ENCODE assay signal across 8 cellular contexts in the genomic region with DNA sequence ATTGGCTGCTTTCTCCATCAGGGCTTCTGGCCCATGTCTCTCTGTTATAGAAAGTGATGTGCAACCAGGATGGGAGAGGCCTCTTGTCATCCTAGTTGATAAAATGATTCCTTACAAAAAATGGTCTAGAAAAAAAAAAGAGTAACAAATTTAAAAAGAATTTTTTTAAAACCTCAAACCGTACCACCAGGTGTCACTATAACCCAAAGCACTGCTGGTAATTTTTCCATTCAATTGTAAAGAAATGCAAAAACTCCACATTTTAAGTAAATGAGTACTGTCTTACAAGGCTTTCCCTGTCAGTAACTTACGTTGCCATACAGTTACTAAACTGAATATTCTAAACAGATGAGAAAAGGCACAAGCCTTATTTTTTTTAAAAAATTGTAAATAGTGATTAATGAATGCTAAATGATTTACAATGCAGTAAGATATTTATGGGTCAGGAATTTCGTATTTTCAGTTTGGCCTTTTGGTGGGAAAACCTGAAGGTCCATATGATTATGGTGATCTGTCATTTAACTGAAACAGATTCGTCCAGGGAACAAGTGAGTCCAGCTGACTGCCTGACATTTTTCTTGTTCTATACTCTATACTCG.
DNase-seq lines count a peak whose midpoint lies in the region; ATAC-seq, FAIRE-seq and TF ChIP-seq lines count a peak whose summit lies in the region.

No MANE protein-coding gene starts in this region.

- TF ChIP-seq EP300 in A549 (IDR thresholded peaks at IDR 0.05), result no peak

- H3K4me2 ChIP-seq in A549 (peak overlapping the region; percentile 71), trophoblast cell (ENCODE audit: low read length) (no peak overlapping the region)

- DNase-seq in A549 (ENCODE audit: low read depth in 1 of 2, low spot score in 1 of 2), result peak in 1 of 2 experiments; percentile 48
- DNase-seq in GM10248 (ENCODE audit: extremely low spot score), result peak; percentile 8
- DNase-seq in NCI-H774 (lab: John Stamatoyannopoulos, UW), result peak; percentile 32
- DNase-seq in dermis microvascular lymphatic vessel endothelial cell (ENCODE audit: low read depth in 2 of 2), result peak; percentile 50 to 66
- peak; percentile 40 to 89 for DNase-seq in trophoblast cell
- no peak for DNase-seq in amygdala (lab: John Stamatoyannopoulos, UW)
- DNase-seq in activated effector memory CD4-positive, alpha-beta T cell treated with Interleukin-2 at 50 U/mL for 16 hours, result no peak

- no peak overlapping the region for H2BK12ac ChIP-seq in trophoblast cell (ENCODE audit: low read length)

- no peak for TF ChIP-seq POLR2A in A549 (IDR thresholded peaks at IDR 0.05; ENCODE audit: low read length)

- CTCF ChIA-PET in A549 (lab: Yijun Ruan, JAX), result interaction anchor here (0.8 to 2.3 kb wide), 13 partner anchors 12 to 188 kb away, joined by 3 to 13 read pairs (median 4); no protein-coding TSS in a partner anchor
- CTCF ChIA-PET in GM10248 (lab: Yijun Ruan, JAX), result interaction anchor here (0.8 to 3.5 kb wide), 11 partner anchors 24 to 702 kb away, joined by 3 to 29 read pairs (median 6); no protein-coding TSS in a partner anchor

- no peak overlapping the region for H2BK5ac ChIP-seq in trophoblast cell (ENCODE audit: low read depth, low read length, poor library complexity)

- POLR2A ChIA-PET in A549 (lab: Yijun Ruan, JAX) (no interaction called here), GM10248 (lab: Yijun Ruan, JAX) (no interaction called here)

- H3K4me1 ChIP-seq in A549 (peaks cover 67% of the 10 kb centered on the region), trophoblast cell (ENCODE audit: control insufficient read depth in 1 of 2, insufficient read depth in 2 of 2, low read length in 2 of 2) (no peaks in the 10 kb centered on the region)

- peaks cover 0 to 3% of the 10 kb centered on the region in 2 experiments for H3K36me3 ChIP-seq in trophoblast cell (ENCODE audit: control insufficient read depth in 1 of 2, insufficient read depth in 2 of 2, low read length in 2 of 2)

- H3K79me2 ChIP-seq in trophoblast cell (ENCODE audit: control insufficient read depth, insufficient read depth, low read length, poor library complexity), result no peaks in the 10 kb centered on the region

- no peak overlapping the region for H2AFZ ChIP-seq in trophoblast cell (ENCODE audit: insufficient read depth, low read length, poor library complexity)

- ATAC-seq in A549 (peak in 1 of 2 experiments; percentile 23; a peak in 2 of 6 replicates), GM21390 (IDR thresholded peaks at IDR 0.05; ENCODE audit: unreplicated experiment) (no peak)

- TF ChIP-seq CTCF in A549 (IDR thresholded peaks at IDR 0.05) (peak; percentile 78), GM10248 (IDR thresholded peaks at IDR 0.05; ENCODE audit: control extremely low read depth, extremely low read depth, low read depth, missing control alignments) (peak; percentile 46)

- no peak for FAIRE-seq in A549 (lab: Jason Lieb, UNC)

- no peaks in the 10 kb centered on the region for H3K27me3 ChIP-seq in trophoblast cell (ENCODE audit: insufficient read depth, low read length)

- no peak overlapping the region for H3K4ac ChIP-seq in trophoblast cell (ENCODE audit: low read depth, low read length)

- H3K4me3 ChIP-seq in A549 (no peak overlapping the region), trophoblast cell (ENCODE audit: low read depth, low read length) (no peak overlapping the region)

- H4K91ac ChIP-seq in trophoblast cell (ENCODE audit: low read depth, low read length), result no peak overlapping the region

- H4K12ac ChIP-seq in trophoblast cell (ENCODE audit: low read depth, low read length), result no peak overlapping the region

- no peak overlapping the region for H4K8ac ChIP-seq in trophoblast cell (ENCODE audit: low read depth, low read length)

- no peak overlapping the region for H2AK5ac ChIP-seq in trophoblast cell (ENCODE audit: low read length)

- H2BK120ac ChIP-seq in trophoblast cell (ENCODE audit: insufficient read depth, low read length, poor library complexity), result no peak overlapping the region

- no peak overlapping the region for H3K18ac ChIP-seq in trophoblast cell (ENCODE audit: low read length)

- TF ChIP-seq RAD21 in A549 (conservative IDR thresholded peaks at IDR 0.05 in 1 of 2, IDR thresholded peaks at IDR 0.05 in 1 of 2), result peak; percentile 80 to 87

- H3K27ac ChIP-seq in A549 (peak overlapping the region; percentile 1 to 70; a peak in 3 of 6 replicates), trophoblast cell (ENCODE audit: low read depth, low read length) (no peak overlapping the region)

- no peak overlapping the region for H3K14ac ChIP-seq in trophoblast cell (ENCODE audit: low read length)

- H3K23ac ChIP-seq in trophoblast cell (ENCODE audit: low read length), result no peak overlapping the region

- 25% methylated on average over 5 of the region's 5 CpGs for whole genome bisulfite sequencing in A549 (ENCODE audit: missing lambda C conversion rate)
- WGBS in trophoblast cell (ENCODE audit: extremely low coverage, insufficient coverage, insufficient read length), result no CpG with 5 or more reads among the region's 5 CpGs

- no peaks in the 10 kb centered on the region for H3K79me1 ChIP-seq in trophoblast cell (ENCODE audit: low read length)

- H3K9me3 ChIP-seq in A549, result no peaks in the 10 kb centered on the region
- H3K9me3 ChIP-seq in trophoblast cell (ENCODE audit: insufficient read depth, low read depth, low read length), result no peaks in the 10 kb centered on the region

- H3K9ac ChIP-seq in trophoblast cell (ENCODE audit: low read length), result no peak overlapping the region

TF ChIP-seq in A549, 52 proteins besides CTCF, POLR2A, EP300 and RAD21:
- peak; percentile 86 for TF ChIP-seq SMC3 (IDR thresholded peaks at IDR 0.05)
- TF ChIP-seq CHD4 (IDR thresholded peaks at IDR 0.05; ENCODE audit: borderline replicate concordance), result no peak
- 0 out of 2 replicates have a peak, but pooled peaks have one; percentile 38 for TF ChIP-seq FOSB (CRISPR knock-in tag; IDR thresholded peaks at IDR 0.05)

Comparison
In these comparisons a context has a peak if more than half of its experiments do, and no peak if none do; other contexts are left out.
1. DNase-seq: peak in GM10248 (single experiment), NCI-H774 (single experiment), dermis microvascular lymphatic vessel endothelial cell (2 of 2) and trophoblast cell (2 of 2); none in amygdala (0 of 56) and activated effector memory CD4-positive, alpha-beta T cell treated with Interleukin-2 at 50 U/mL for 16 hours (single experiment).